Comparison of ENCODE assay signal across 8 cellular contexts in the genomic region with DNA sequence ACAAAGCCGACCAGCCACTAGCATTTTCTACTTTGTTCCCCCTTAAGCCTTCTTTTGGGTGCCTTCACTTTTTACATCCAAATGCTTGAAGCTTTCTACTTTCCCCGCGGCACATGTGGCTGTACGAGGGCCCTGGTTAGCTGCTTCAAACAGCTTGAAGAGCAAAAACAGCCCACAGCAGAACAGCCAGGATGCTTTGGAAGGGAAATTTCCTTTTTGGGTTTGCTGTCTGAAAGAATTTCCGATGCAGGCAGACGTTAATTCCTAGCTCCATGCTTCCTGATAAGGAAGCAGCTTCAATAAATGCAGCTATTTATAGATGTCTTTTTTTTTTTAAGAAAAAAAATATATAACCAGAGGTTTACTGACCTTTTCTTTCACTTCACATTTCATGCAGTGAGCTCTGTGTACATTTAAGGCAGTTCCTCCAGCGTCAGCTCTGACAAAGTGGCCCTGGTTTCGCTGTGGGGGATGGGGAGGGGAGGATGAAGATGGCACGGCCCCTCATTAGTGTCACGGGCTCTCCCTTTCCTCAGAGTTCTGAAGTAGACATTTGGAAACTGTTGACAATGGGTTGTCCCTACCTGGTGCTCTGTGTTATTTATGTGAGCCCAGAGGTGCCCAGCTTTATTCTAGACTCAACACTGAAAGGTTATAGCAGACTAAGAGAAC.
A peak's percentile ranks its signal among the peaks of the same experiment; 100 is the strongest.
DNase-seq lines count a peak whose midpoint lies in the region; ATAC-seq and TF ChIP-seq lines count a peak whose summit lies in the region.

No MANE protein-coding gene starts in this region.

- H3K27me3 ChIP-seq in colonic mucosa (no peaks in the 10 kb centered on the region), neutrophil (no peaks in the 10 kb centered on the region), mammary epithelial cell (ENCODE audit: insufficient read depth, low read length) (no peaks in the 10 kb centered on the region)

- H3K4me3 ChIP-seq in GM12865 (ENCODE audit: low read depth, low read length) = peak overlapping the region; percentile 68
- H3K4me3 ChIP-seq in colonic mucosa = no peak overlapping the region
- H3K4me3 ChIP-seq in neutrophil (ENCODE audit: low read depth in 1 of 2, low read length in 1 of 2) = no peak overlapping the region
- no peak overlapping the region for H3K4me3 ChIP-seq in mammary epithelial cell (replicated peaks in 1 of 3; ENCODE audit: insufficient read depth in 1 of 3, low read depth in 2 of 3, low read length in 3 of 3)

- H3K4me2 ChIP-seq in mammary epithelial cell (ENCODE audit: insufficient read depth, low read depth, low read length) = no peak overlapping the region

- no peaks in the 10 kb centered on the region for H3K9me3 ChIP-seq in colonic mucosa
- H3K9me3 ChIP-seq in neutrophil = no peaks in the 10 kb centered on the region
- H3K9me3 ChIP-seq in mammary epithelial cell (replicated peaks; ENCODE audit: insufficient read depth, low read length) = no peaks in the 10 kb centered on the region

- WGBS in mammary epithelial cell (ENCODE audit: low coverage, missing lambda C conversion rate) = 68% methylated on average over 10 of the region's 10 CpGs

- BruUV-seq in mammary epithelial cell (replicated peaks; lab: Mats Ljungman, UMichigan) = no TSS peak

- H3K9ac ChIP-seq in colonic mucosa (ENCODE audit: low read depth in 2 of 2, low read length in 2 of 2) (peak overlapping the region in 1 of 2 donors; percentile 42), mammary epithelial cell (ENCODE audit: insufficient read depth, low read length) (no peak overlapping the region)

- ATAC-seq in HG02870 (IDR thresholded peaks at IDR 0.05; ENCODE audit: unreplicated experiment) (peak; percentile 34), HG03025 (IDR thresholded peaks at IDR 0.05; ENCODE audit: low FRiP score, unreplicated experiment) (no peak), GM18505 (IDR thresholded peaks at IDR 0.05; ENCODE audit: unreplicated experiment) (no peak)

- H2AFZ ChIP-seq in mammary epithelial cell (ENCODE audit: low read depth, low read length) = no peak overlapping the region

- CTCF ChIA-PET in mammary epithelial cell (lab: Charles Lee; ENCODE audit: low non-redundant PET) = no interaction called here

- in situ Hi-C loops in mammary epithelial cell (cut with MboI; ENCODE audit: low sequenced_read_pairs in 2 of 2) = no loop called here

- peak; percentile 93 for DNase-seq in GM12865 (ENCODE audit: low read depth)
- DNase-seq in colonic mucosa = no peak
- no peak for DNase-seq in cortex of kidney (lab: John Stamatoyannopoulos, UW)
- DNase-seq in mammary epithelial cell = no peak

- H3K4me1 ChIP-seq in colonic mucosa (peaks cover 17% of the 10 kb centered on the region), neutrophil (ENCODE audit: control insufficient read depth in 1 of 2, insufficient read depth in 1 of 2, low read depth in 1 of 2, low read length in 1 of 2) (peaks cover 14 to 16% of the 10 kb centered on the region in 2 experiments), mammary epithelial cell (ENCODE audit: insufficient read depth, low read length) (peaks cover 10% of the 10 kb centered on the region)

- TF ChIP-seq CTCF in GM12865 (IDR thresholded peaks at IDR 0.05; ENCODE audit: insufficient read depth, low read depth, low read length, missing control alignments) = no peak
- TF ChIP-seq CTCF in colonic mucosa (IDR thresholded peaks at IDR 0.05) = no peak
- TF ChIP-seq CTCF in neutrophil (IDR thresholded peaks at IDR 0.05) = no peak
- TF ChIP-seq CTCF in mammary epithelial cell (conservative IDR thresholded peaks at IDR 0.05 in 1 of 2, IDR thresholded peaks at IDR 0.05 in 1 of 2; ENCODE audit: extremely low read depth in 1 of 2, insufficient read depth in 1 of 2, low read depth in 1 of 2, low read length in 2 of 2) = no peak

- intact Hi-C loops in colonic mucosa (cut with DNase I) = no loop called here
- intact Hi-C loops in mammary epithelial cell (cut with micrococcal nuclease) = no loop called here

- H3K27ac ChIP-seq in colonic mucosa (peak overlapping the region; percentile 30), neutrophil (peak overlapping the region; percentile 24), mammary epithelial cell (ENCODE audit: insufficient read depth, low read depth, low read length) (no peak overlapping the region)

- dilution Hi-C loops in mammary epithelial cell (cut with HindIII; ENCODE audit: low sequenced_read_pairs) = loop anchor here (5.0 kb wide), 1 partner anchor 47 kb away; no protein-coding TSS in a partner anchor

- H4K20me1 ChIP-seq in mammary epithelial cell (ENCODE audit: insufficient read depth, low read length) = no peaks in the 10 kb centered on the region

- H3K36me3 ChIP-seq in colonic mucosa (no peaks in the 10 kb centered on the region), neutrophil (peaks cover 37% of the 10 kb centered on the region), mammary epithelial cell (ENCODE audit: insufficient read depth, low read length) (peaks cover 8% of the 10 kb centered on the region)

- H3K79me2 ChIP-seq in mammary epithelial cell (ENCODE audit: insufficient read depth, low read length) = peaks cover 4% of the 10 kb centered on the region

- TF ChIP-seq POLR2A in GM18505 (IDR thresholded peaks at IDR 0.05; ENCODE audit: borderline replicate concordance, extremely low read depth, insufficient read depth, insufficient read length) = no peak
